Comparison of ENCODE assay signal across 18 cellular contexts in the genomic region with DNA sequence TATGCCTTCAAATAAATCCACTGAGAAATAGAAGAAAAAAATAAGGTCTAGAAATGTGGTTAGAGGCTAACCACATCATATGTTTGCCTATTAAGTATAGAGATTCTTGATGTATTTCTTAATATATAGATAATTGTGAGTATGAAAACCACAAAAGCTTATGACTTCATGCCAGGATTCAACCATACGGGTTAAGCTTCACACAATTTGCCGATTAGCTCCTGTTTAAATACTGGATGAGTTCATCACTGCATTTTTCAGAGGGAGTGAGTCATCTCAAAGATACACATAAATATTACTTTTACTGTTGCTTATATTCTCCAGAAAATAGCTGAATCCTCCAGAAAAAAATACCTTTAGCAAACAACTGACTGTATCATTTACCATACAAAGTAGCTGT.
DNase-seq lines count a peak whose midpoint lies in the region; ATAC-seq and TF ChIP-seq lines count a peak whose summit lies in the region.
"Had no signal": no experiment of that assay in that cellular context is flagged by ENCODE, and none has a peak within 500 bp of the region (broad histone marks: within the 10 kb centered on the region; RNA-seq: fewer than 3 reads in every experiment).

No MANE protein-coding gene starts in this region.

- H4K8ac ChIP-seq in trophoblast cell (ENCODE audit: low read depth, low read length): no peak overlapping the region

- POLR2A ChIA-PET in PC-3 (lab: Charles Lee; ENCODE audit: unreplicated experiment): no interaction called here

- H3K27me3 ChIP-seq in GM23248 (replicated peaks; ENCODE audit: insufficient read depth): no peaks in the 10 kb centered on the region
- H3K27me3 ChIP-seq in PC-3 (ENCODE audit: low read length): no peaks in the 10 kb centered on the region
- H3K27me3 ChIP-seq in trophoblast cell (ENCODE audit: insufficient read depth, low read length): no peaks in the 10 kb centered on the region
- H3K27me3 ChIP-seq: BE2C, spleen had no signal

- no peak overlapping the region for H2AK5ac ChIP-seq in trophoblast cell (ENCODE audit: low read length)

- H2BK120ac ChIP-seq in trophoblast cell (ENCODE audit: insufficient read depth, low read length, poor library complexity): no peak overlapping the region

- TF ChIP-seq CTCF in PC-3 (conservative IDR thresholded peaks at IDR 0.05; ENCODE audit: low read depth, low read length): no peak
- TF ChIP-seq CTCF in choroid plexus epithelial cell (conservative IDR thresholded peaks at IDR 0.05; ENCODE audit: low read depth, low read length): no peak

- no peak overlapping the region for H2BK5ac ChIP-seq in trophoblast cell (ENCODE audit: low read depth, low read length, poor library complexity)

- no peaks in the 10 kb centered on the region for H3K79me1 ChIP-seq in trophoblast cell (ENCODE audit: low read length)

- H3K18ac ChIP-seq in trophoblast cell (ENCODE audit: low read length): no peak overlapping the region

- in situ Hi-C loops in GM23248 (cut with MboI): no loop called here

- peak; percentile 74 for ATAC-seq in PC-3
- no peak for ATAC-seq in HG03432 (IDR thresholded peaks at IDR 0.05; ENCODE audit: unreplicated experiment)
- no peak for ATAC-seq in HG02884 (IDR thresholded peaks at IDR 0.05; ENCODE audit: unreplicated experiment)
- ATAC-seq: T-helper 17 cell had no signal

- no peak overlapping the region for H4K91ac ChIP-seq in trophoblast cell (ENCODE audit: low read depth, low read length)

- no peak overlapping the region for H2BK12ac ChIP-seq in trophoblast cell (ENCODE audit: low read length)

- H3K36me3 ChIP-seq in GM23248 (ENCODE audit: low read depth) (no peaks in the 10 kb centered on the region), PC-3 (ENCODE audit: low read depth, low read length) (no peaks in the 10 kb centered on the region), trophoblast cell (ENCODE audit: control insufficient read depth in 1 of 2, insufficient read depth in 2 of 2, low read length in 2 of 2) (no peaks in the 10 kb centered on the region)
- H3K36me3 ChIP-seq: BE2C, spleen had no signal

- no peak overlapping the region for H2AFZ ChIP-seq in GM23248
- no peak overlapping the region for H2AFZ ChIP-seq in PC-3 (ENCODE audit: low read length)
- no peak overlapping the region for H2AFZ ChIP-seq in trophoblast cell (ENCODE audit: insufficient read depth, low read length, poor library complexity)

- H3K27ac ChIP-seq in GM23248 (no peak overlapping the region), PC-3 (ENCODE audit: low read length) (peak overlapping the region; percentile 34), trophoblast cell (ENCODE audit: low read depth, low read length) (no peak overlapping the region)
- H3K27ac ChIP-seq: spleen had no signal

- BruUV-seq in PC-3 (replicated peaks; lab: Mats Ljungman, UMichigan): no TSS peak

- 9 to 10% methylated on average over 2 of the region's 2 CpGs for WGBS in GM23248 (ENCODE audit: low coverage in 1 of 2, low lambda C conversion rate in 2 of 2, missing lambda C conversion rate in 2 of 2), 2 experiments
- WGBS in trophoblast cell (ENCODE audit: extremely low coverage, insufficient coverage, insufficient read length): no CpG with 5 or more reads among the region's 2 CpGs

- H3K4ac ChIP-seq in trophoblast cell (ENCODE audit: low read depth, low read length): no peak overlapping the region

- H3K9me3 ChIP-seq in GM23248 (ENCODE audit: low read depth): no peaks in the 10 kb centered on the region
- H3K9me3 ChIP-seq in PC-3 (ENCODE audit: low read length): no peaks in the 10 kb centered on the region
- H3K9me3 ChIP-seq in trophoblast cell (ENCODE audit: insufficient read depth, low read depth, low read length): no peaks in the 10 kb centered on the region
- H3K9me3 ChIP-seq: BE2C had no signal

- H3K4me3 ChIP-seq in GM23248: no peak overlapping the region
- no peak overlapping the region for H3K4me3 ChIP-seq in PC-3 (ENCODE audit: low read length)
- H3K4me3 ChIP-seq in choroid plexus epithelial cell (ENCODE audit: low read depth, low read length): no peak overlapping the region
- H3K4me3 ChIP-seq in trophoblast cell (ENCODE audit: low read depth, low read length): no peak overlapping the region
- H3K4me3 ChIP-seq: lung, spleen had no signal

- H3K4me1 ChIP-seq in GM23248 (ENCODE audit: insufficient read depth) (no peaks in the 10 kb centered on the region), PC-3 (ENCODE audit: insufficient read depth, low read length) (peaks cover 37% of the 10 kb centered on the region), trophoblast cell (ENCODE audit: control insufficient read depth in 1 of 2, insufficient read depth in 2 of 2, low read length in 2 of 2) (peaks cover 0 to 2% of the 10 kb centered on the region in 2 experiments)
- H3K4me1 ChIP-seq: BE2C had no signal

- no peaks in the 10 kb centered on the region for H3K9me2 ChIP-seq in GM23248 (ENCODE audit: insufficient read depth)
- no peaks in the 10 kb centered on the region for H3K9me2 ChIP-seq in PC-3 (replicated peaks; ENCODE audit: low read length)

- no peak overlapping the region for H3K9ac ChIP-seq in GM23248
- H3K9ac ChIP-seq in PC-3 (ENCODE audit: low read length): no peak overlapping the region
- H3K9ac ChIP-seq in trophoblast cell (ENCODE audit: low read length): no peak overlapping the region

- no peak overlapping the region for H3K23ac ChIP-seq in trophoblast cell (ENCODE audit: low read length)

- DNase-seq in GM23248 (peak; percentile 1), PC-3 (peak; percentile 91), choroid plexus epithelial cell (ENCODE audit: low read depth) (peak; percentile 81), trophoblast cell (peak; percentile 8 to 56)
- DNase-seq in stimulated activated naive CD4-positive, alpha-beta T cell (lab: John Stamatoyannopoulos, UW): no peak
- DNase-seq: activated CD4-positive, CD25-positive, alpha-beta regulatory T cell; activated naive CD8-positive, alpha-beta T cell treated with anti-CD3 and anti-CD28 coated beads for 36 hours; BE2C; erythroblast; IMR-90; naive B cell; NCI-H1694 treated with DMSO at 0.1 percent for 48 hours; SHP77; spleen; T-helper 17 cell had no signal

- intact Hi-C loops in PC-3 (cut with micrococcal nuclease): no loop called here

- no peak overlapping the region for H4K12ac ChIP-seq in trophoblast cell (ENCODE audit: low read depth, low read length)

- CTCF ChIA-PET in PC-3 (lab: Charles Lee): interaction anchor here (0.6 kb wide), 1 partner anchor 102 kb away, joined by 3 read pairs; no protein-coding TSS in a partner anchor

- no peaks in the 10 kb centered on the region for H3F3A ChIP-seq in GM23248 (ENCODE audit: insufficient read depth)
- H3F3A ChIP-seq in PC-3 (ENCODE audit: low read length, unreplicated experiment): no peaks in the 10 kb centered on the region

- H3K79me2 ChIP-seq in GM23248 (ENCODE audit: insufficient read depth): no peaks in the 10 kb centered on the region
- no peaks in the 10 kb centered on the region for H3K79me2 ChIP-seq in PC-3 (ENCODE audit: low read length)
- no peaks in the 10 kb centered on the region for H3K79me2 ChIP-seq in trophoblast cell (ENCODE audit: control insufficient read depth, insufficient read depth, low read length, poor library complexity)

- no peak overlapping the region for H3K4me2 ChIP-seq in GM23248 (ENCODE audit: unreplicated experiment)
- H3K4me2 ChIP-seq in PC-3 (ENCODE audit: low read length): peak overlapping the region; percentile 23; the same call in 1 of the 2 replicates
- no peak overlapping the region for H3K4me2 ChIP-seq in trophoblast cell (ENCODE audit: low read length)

- no peak overlapping the region for H3K14ac ChIP-seq in trophoblast cell (ENCODE audit: low read length)

- H4K20me1 ChIP-seq in GM23248 (ENCODE audit: insufficient read depth): no peaks in the 10 kb centered on the region
- H4K20me1 ChIP-seq in PC-3 (ENCODE audit: low read length): peaks cover 4% of the 10 kb centered on the region; the same call in 1 of the 2 replicates

Comparison
In these comparisons a context has a peak if more than half of its experiments do, and no peak if none do; other contexts are left out.
1. DNase-seq: peak in GM23248 (single experiment), PC-3 (single experiment), choroid plexus epithelial cell (single experiment) and trophoblast cell (2 of 2); none in stimulated activated naive CD4-positive, alpha-beta T cell (0 of 6).